ENCODE assay signal across 1 cellular context in the genomic region with DNA sequence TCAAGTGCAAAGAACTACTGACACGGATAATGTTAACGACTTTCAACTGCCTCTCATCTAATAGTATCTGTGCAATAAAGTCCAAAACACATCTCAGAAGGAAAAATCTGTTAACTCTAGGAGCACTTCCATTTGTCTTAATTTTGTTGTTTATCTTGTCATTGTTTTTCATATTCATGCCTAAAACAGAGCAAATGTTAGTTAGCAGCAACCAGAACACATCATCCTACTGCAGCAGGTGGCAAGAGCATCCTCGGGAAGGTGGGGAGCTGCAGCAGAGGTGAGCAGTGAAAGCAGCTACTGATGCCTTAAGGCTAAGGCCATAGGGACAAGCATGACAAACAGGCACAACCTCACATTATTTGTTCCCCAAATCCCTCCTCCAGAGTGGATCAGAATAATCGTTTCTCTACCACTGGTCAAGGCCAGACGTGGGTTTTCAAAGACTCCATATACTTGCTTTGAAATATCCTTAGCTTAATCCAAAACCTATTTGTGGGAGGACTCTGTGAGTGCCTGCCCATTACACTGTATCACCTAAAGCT.
TF ChIP-seq lines count a peak whose summit lies in the region.

No MANE protein-coding gene starts in this region.

TF ChIP-seq in HepG2, 621 proteins besides CTCF, POLR2A, EP300 and RAD21 (continued from another document):
- TF ChIP-seq, protein P1, sequence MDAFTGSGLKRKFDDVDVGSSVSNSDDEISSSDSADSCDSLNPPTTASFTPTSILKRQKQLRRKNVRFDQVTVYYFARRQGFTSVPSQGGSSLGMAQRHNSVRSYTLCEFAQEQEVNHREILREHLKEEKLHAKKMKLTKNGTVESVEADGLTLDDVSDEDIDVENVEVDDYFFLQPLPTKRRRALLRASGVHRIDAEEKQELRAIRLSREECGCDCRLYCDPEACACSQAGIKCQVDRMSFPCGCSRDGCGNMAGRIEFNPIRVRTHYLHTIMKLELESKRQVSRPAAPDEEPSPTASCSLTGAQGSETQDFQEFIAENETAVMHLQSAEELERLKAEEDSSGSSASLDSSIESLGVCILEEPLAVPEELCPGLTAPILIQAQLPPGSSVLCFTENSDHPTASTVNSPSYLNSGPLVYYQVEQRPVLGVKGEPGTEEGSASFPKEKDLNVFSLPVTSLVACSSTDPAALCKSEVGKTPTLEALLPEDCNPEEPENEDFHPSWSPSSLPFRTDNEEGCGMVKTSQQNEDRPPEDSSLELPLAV (CRISPR knock-in tag; conservative IDR thresholded peaks at IDR 0.05; ENCODE audit: low read depth), result no peak
- TF ChIP-seq MLLT10 (CRISPR knock-in tag; IDR thresholded peaks at IDR 0.05) (peak; percentile 90), ZNF788 (CRISPR knock-in tag; IDR thresholded peaks at IDR 0.05; ENCODE audit: borderline replicate concordance) (no peak), FOSL2 (CRISPR knock-in tag; IDR thresholded peaks at IDR 0.05) (no peak), KLF12 (CRISPR knock-in tag; IDR thresholded peaks at IDR 0.05; ENCODE audit: borderline replicate concordance) (0 out of 2 replicates have a peak, but pooled peaks have one; percentile 33), PPARG (CRISPR knock-in tag; conservative IDR thresholded peaks at IDR 0.05) (no peak), ZNF616 (CRISPR knock-in tag; IDR thresholded peaks at IDR 0.05; ENCODE audit: low read depth) (no peak), SKI (IDR thresholded peaks at IDR 0.05; ENCODE audit: partially characterized antibody) (no peak), FOXP1 (IDR thresholded peaks at IDR 0.05) (no peak), FOXP1 (CRISPR knock-in tag; IDR thresholded peaks at IDR 0.05) (no peak), ZNF263 (CRISPR knock-in tag; IDR thresholded peaks at IDR 0.05) (0 out of 2 replicates have a peak, but pooled peaks have one; percentile 17), MED1 (CRISPR knock-in tag; IDR thresholded peaks at IDR 0.05) (0 out of 2 replicates have a peak, but pooled peaks have one; percentile 24)
- TF ChIP-seq, protein P2, sequence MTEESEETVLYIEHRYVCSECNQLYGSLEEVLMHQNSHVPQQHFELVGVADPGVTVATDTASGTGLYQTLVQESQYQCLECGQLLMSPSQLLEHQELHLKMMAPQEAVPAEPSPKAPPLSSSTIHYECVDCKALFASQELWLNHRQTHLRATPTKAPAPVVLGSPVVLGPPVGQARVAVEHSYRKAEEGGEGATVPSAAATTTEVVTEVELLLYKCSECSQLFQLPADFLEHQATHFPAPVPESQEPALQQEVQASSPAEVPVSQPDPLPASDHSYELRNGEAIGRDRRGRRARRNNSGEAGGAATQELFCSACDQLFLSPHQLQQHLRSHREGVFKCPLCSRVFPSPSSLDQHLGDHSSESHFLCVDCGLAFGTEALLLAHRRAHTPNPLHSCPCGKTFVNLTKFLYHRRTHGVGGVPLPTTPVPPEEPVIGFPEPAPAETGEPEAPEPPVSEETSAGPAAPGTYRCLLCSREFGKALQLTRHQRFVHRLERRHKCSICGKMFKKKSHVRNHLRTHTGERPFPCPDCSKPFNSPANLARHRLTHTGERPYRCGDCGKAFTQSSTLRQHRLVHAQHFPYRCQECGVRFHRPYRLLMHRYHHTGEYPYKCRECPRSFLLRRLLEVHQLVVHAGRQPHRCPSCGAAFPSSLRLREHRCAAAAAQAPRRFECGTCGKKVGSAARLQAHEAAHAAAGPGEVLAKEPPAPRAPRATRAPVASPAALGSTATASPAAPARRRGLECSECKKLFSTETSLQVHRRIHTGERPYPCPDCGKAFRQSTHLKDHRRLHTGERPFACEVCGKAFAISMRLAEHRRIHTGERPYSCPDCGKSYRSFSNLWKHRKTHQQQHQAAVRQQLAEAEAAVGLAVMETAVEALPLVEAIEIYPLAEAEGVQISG (CRISPR knock-in tag; IDR thresholded peaks at IDR 0.05), result 0 out of 2 replicates have a peak, but pooled peaks have one; percentile 20
- TF ChIP-seq, protein P3, sequence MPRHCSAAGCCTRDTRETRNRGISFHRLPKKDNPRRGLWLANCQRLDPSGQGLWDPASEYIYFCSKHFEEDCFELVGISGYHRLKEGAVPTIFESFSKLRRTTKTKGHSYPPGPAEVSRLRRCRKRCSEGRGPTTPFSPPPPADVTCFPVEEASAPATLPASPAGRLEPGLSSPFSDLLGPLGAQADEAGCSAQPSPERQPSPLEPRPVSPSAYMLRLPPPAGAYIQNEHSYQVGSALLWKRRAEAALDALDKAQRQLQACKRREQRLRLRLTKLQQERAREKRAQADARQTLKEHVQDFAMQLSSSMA (CRISPR knock-in tag; IDR thresholded peaks at IDR 0.05), result 0 out of 2 replicates have a peak, but pooled peaks have one; percentile 26
